In genomic region chr15:67085818-67086649, GRCh38 we compare ENCODE assay signal across 2 cellular contexts.
TF ChIP-seq lines count a peak whose summit lies in the region.

No MANE protein-coding gene starts in this region.

TF ChIP-seq in GM12891, 5 proteins besides CTCF, POLR2A, EP300 and RAD21 (continued from another document):
- peak; percentile 97 for TF ChIP-seq SPI1 (IDR thresholded peaks at IDR 0.05; ENCODE audit: low read depth, low read length)
- peak; percentile 88 for TF ChIP-seq POU2F2 (IDR thresholded peaks at IDR 0.05; ENCODE audit: low read depth, low read length)
- TF ChIP-seq POLR2AphosphoS5 (IDR thresholded peaks at IDR 0.05; ENCODE audit: low read depth, low read length): no peak; the same call in none of the 2 replicates
- TF ChIP-seq PAX5 (IDR thresholded peaks at IDR 0.05; ENCODE audit: insufficient read depth, low read length, severe bottlenecking): peak; percentile 84

TF ChIP-seq in GM12878, 131 proteins besides CTCF, POLR2A, EP300 and RAD21 (continues in another document):
- TF ChIP-seq RB1 (IDR thresholded peaks at IDR 0.05; ENCODE audit: borderline replicate concordance): no peak
- TF ChIP-seq TAF1 (IDR thresholded peaks at IDR 0.05; ENCODE audit: borderline replicate concordance, low read depth, low read length): peak; percentile 47; the same call in 1 of the 2 replicates
- TF ChIP-seq, protein P1, sequence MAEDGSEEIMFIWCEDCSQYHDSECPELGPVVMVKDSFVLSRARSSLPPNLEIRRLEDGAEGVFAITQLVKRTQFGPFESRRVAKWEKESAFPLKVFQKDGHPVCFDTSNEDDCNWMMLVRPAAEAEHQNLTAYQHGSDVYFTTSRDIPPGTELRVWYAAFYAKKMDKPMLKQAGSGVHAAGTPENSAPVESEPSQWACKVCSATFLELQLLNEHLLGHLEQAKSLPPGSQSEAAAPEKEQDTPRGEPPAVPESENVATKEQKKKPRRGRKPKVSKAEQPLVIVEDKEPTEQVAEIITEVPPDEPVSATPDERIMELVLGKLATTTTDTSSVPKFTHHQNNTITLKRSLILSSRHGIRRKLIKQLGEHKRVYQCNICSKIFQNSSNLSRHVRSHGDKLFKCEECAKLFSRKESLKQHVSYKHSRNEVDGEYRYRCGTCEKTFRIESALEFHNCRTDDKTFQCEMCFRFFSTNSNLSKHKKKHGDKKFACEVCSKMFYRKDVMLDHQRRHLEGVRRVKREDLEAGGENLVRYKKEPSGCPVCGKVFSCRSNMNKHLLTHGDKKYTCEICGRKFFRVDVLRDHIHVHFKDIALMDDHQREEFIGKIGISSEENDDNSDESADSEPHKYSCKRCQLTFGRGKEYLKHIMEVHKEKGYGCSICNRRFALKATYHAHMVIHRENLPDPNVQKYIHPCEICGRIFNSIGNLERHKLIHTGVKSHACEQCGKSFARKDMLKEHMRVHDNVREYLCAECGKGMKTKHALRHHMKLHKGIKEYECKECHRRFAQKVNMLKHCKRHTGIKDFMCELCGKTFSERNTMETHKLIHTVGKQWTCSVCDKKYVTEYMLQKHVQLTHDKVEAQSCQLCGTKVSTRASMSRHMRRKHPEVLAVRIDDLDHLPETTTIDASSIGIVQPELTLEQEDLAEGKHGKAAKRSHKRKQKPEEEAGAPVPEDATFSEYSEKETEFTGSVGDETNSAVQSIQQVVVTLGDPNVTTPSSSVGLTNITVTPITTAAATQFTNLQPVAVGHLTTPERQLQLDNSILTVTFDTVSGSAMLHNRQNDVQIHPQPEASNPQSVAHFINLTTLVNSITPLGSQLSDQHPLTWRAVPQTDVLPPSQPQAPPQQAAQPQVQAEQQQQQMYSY (CRISPR knock-in tag; IDR thresholded peaks at IDR 0.05): no peak
- peak; percentile 95 for TF ChIP-seq TCF3 (IDR thresholded peaks at IDR 0.05; ENCODE audit: borderline replicate concordance, insufficient read depth, low read depth, low read length)
- TF ChIP-seq MYB (IDR thresholded peaks at IDR 0.05; ENCODE audit: borderline replicate concordance, low read depth, low read length): peak; percentile 81
- peak; percentile 59; the same call in 1 of the 2 replicates for TF ChIP-seq TARDBP (IDR thresholded peaks at IDR 0.05; ENCODE audit: borderline replicate concordance)
- TF ChIP-seq, protein P2, sequence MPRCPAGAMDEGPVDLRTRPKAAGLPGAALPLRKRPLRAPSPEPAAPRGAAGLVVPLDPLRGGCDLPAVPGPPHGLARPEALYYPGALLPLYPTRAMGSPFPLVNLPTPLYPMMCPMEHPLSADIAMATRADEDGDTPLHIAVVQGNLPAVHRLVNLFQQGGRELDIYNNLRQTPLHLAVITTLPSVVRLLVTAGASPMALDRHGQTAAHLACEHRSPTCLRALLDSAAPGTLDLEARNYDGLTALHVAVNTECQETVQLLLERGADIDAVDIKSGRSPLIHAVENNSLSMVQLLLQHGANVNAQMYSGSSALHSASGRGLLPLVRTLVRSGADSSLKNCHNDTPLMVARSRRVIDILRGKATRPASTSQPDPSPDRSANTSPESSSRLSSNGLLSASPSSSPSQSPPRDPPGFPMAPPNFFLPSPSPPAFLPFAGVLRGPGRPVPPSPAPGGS (IDR thresholded peaks at IDR 0.05; ENCODE audit: borderline replicate concordance, insufficient read depth, low read depth, low read length, poor library complexity, severe bottlenecking): peak; percentile 99
- TF ChIP-seq NFXL1 (IDR thresholded peaks at IDR 0.05; ENCODE audit: borderline replicate concordance): no peak
- TF ChIP-seq GABPA (IDR thresholded peaks at IDR 0.05; ENCODE audit: low read depth): no peak
- peak; percentile 99 for TF ChIP-seq BCL11A (IDR thresholded peaks at IDR 0.05; ENCODE audit: low read depth, low read length)
- peak; percentile 29; the same call in 1 of the 2 replicates for TF ChIP-seq POLR2AphosphoS5 (IDR thresholded peaks at IDR 0.05; ENCODE audit: low read length)
- TF ChIP-seq CREM (IDR thresholded peaks at IDR 0.05; ENCODE audit: low read depth): peak; percentile 96
- TF ChIP-seq ZNF384 (IDR thresholded peaks at IDR 0.05; ENCODE audit: borderline replicate concordance, low read depth, low read length): peak; percentile 90
- peak in 1 of 2 experiments; percentile 63; a peak in 1 of 4 replicates for TF ChIP-seq SRF (IDR thresholded peaks at IDR 0.05; ENCODE audit: low read depth in 2 of 2, low read length in 2 of 2)
- TF ChIP-seq WRNIP1 (IDR thresholded peaks at IDR 0.05; ENCODE audit: borderline replicate concordance, low read depth, low read length): 0 out of 2 replicates have a peak, but pooled peaks have one; percentile 76
- TF ChIP-seq MXI1 (IDR thresholded peaks at IDR 0.05; ENCODE audit: low read depth, low read length): no peak
- TF ChIP-seq SP1 (IDR thresholded peaks at IDR 0.05; ENCODE audit: low read depth, low read length): peak; percentile 92
- no peak; the same call in 1 of the 2 replicates for TF ChIP-seq SMC3 (IDR thresholded peaks at IDR 0.05; ENCODE audit: borderline replicate concordance, low read length)
- TF ChIP-seq SMAD1 (IDR thresholded peaks at IDR 0.05; ENCODE audit: low read depth, partially characterized antibody): peak; percentile 75
- TF ChIP-seq ATF2 (IDR thresholded peaks at IDR 0.05; ENCODE audit: low read length): no peak
- peak; percentile 81 for TF ChIP-seq MEF2B (IDR thresholded peaks at IDR 0.05; ENCODE audit: partially characterized antibody, poor library complexity, severe bottlenecking)
- TF ChIP-seq EGR1 (IDR thresholded peaks at IDR 0.05; ENCODE audit: borderline replicate concordance in 1 of 2, low read depth in 2 of 2, low read length in 2 of 2): peak in 1 of 2 experiments; percentile 66; a peak in 2 of 3 replicates
- peak; percentile 40 for TF ChIP-seq RELA (IDR thresholded peaks at IDR 0.05; ENCODE audit: borderline replicate concordance, partially characterized antibody)
- TF ChIP-seq, protein P3, sequence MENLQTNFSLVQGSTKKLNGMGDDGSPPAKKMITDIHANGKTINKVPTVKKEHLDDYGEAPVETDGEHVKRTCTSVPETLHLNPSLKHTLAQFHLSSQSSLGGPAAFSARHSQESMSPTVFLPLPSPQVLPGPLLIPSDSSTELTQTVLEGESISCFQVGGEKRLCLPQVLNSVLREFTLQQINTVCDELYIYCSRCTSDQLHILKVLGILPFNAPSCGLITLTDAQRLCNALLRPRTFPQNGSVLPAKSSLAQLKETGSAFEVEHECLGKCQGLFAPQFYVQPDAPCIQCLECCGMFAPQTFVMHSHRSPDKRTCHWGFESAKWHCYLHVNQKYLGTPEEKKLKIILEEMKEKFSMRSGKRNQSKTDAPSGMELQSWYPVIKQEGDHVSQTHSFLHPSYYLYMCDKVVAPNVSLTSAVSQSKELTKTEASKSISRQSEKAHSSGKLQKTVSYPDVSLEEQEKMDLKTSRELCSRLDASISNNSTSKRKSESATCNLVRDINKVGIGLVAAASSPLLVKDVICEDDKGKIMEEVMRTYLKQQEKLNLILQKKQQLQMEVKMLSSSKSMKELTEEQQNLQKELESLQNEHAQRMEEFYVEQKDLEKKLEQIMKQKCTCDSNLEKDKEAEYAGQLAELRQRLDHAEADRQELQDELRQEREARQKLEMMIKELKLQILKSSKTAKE (IDR thresholded peaks at IDR 0.05; ENCODE audit: low read depth, poor library complexity, severe bottlenecking): peak; percentile 78
- peak; percentile 95 for TF ChIP-seq POU2F2 (IDR thresholded peaks at IDR 0.05; ENCODE audit: borderline replicate concordance, low read depth, low read length)
- TF ChIP-seq TCF12 (IDR thresholded peaks at IDR 0.05; ENCODE audit: low read depth, low read length): peak; percentile 94
- TF ChIP-seq PAX5 (IDR thresholded peaks at IDR 0.05; ENCODE audit: borderline replicate concordance, low read depth, low read length): peak; percentile 99
- TF ChIP-seq IKZF1 (conservative IDR thresholded peaks at IDR 0.05): peak; percentile 98
- TF ChIP-seq HCFC1 (IDR thresholded peaks at IDR 0.05; ENCODE audit: low read length): 0 out of 2 replicates have a peak, but pooled peaks have one; percentile 30
- TF ChIP-seq ATF3 (IDR thresholded peaks at IDR 0.05; ENCODE audit: borderline replicate concordance, extremely low read depth, low read depth, low read length): no peak
- peak; percentile 86 for TF ChIP-seq ZNF24 (IDR thresholded peaks at IDR 0.05)
- TF ChIP-seq NR2F1 (conservative IDR thresholded peaks at IDR 0.05): peak; percentile 92
- TF ChIP-seq IKZF2 (IDR thresholded peaks at IDR 0.05): peak; percentile 99
- peak; percentile 97 for TF ChIP-seq RCOR1 (conservative IDR thresholded peaks at IDR 0.05; ENCODE audit: low read depth, low read length)
- peak; percentile 97 for TF ChIP-seq MEF2A (IDR thresholded peaks at IDR 0.05; ENCODE audit: insufficient read depth, low read depth, low read length)
- peak; percentile 98 for TF ChIP-seq CBFB (IDR thresholded peaks at IDR 0.05; ENCODE audit: low read depth)
- peak; percentile 100 for TF ChIP-seq TBL1XR1 (IDR thresholded peaks at IDR 0.05; ENCODE audit: low read depth, low read length)
- peak; percentile 50 for TF ChIP-seq KLF5 (IDR thresholded peaks at IDR 0.05; ENCODE audit: partially characterized antibody)
- TF ChIP-seq JUNB (IDR thresholded peaks at IDR 0.05): peak; percentile 3; the same call in 1 of the 2 replicates
- TF ChIP-seq POLR2AphosphoS2 (IDR thresholded peaks at IDR 0.05; ENCODE audit: low read depth, low read length): no peak
- peak; percentile 94 to 97 for TF ChIP-seq BHLHE40 (IDR thresholded peaks at IDR 0.05; ENCODE audit: borderline replicate concordance in 1 of 2, low read depth in 2 of 2, low read length in 1 of 2)
- TF ChIP-seq SMAD5 (IDR thresholded peaks at IDR 0.05; ENCODE audit: low read depth): 0 out of 2 replicates have a peak, but pooled peaks have one; percentile 28
- peak; percentile 96 for TF ChIP-seq NBN (IDR thresholded peaks at IDR 0.05)
- TF ChIP-seq ZNF687 (IDR thresholded peaks at IDR 0.05): peak; percentile 50; the same call in 1 of the 2 replicates
- TF ChIP-seq EZH2 (IDR thresholded peaks at IDR 0.05; ENCODE audit: borderline replicate concordance, control insufficient read depth, low read depth, low read length): peak; percentile 98; the same call in 1 of the 2 replicates
- no peak for TF ChIP-seq HDAC6 (IDR thresholded peaks at IDR 0.05; ENCODE audit: unreplicated experiment)
- TF ChIP-seq DPF2 (IDR thresholded peaks at IDR 0.05): peak; percentile 46; the same call in 1 of the 2 replicates
- TF ChIP-seq BMI1 (IDR thresholded peaks at IDR 0.05; ENCODE audit: borderline replicate concordance): peak; percentile 55; the same call in 1 of the 2 replicates
- no peak; the same call in none of the 2 replicates for TF ChIP-seq ESRRA (IDR thresholded peaks at IDR 0.05; ENCODE audit: low read length)
- TF ChIP-seq MTA2 (IDR thresholded peaks at IDR 0.05; ENCODE audit: low read depth): peak; percentile 90
- TF ChIP-seq ZNF274 (IDR thresholded peaks at IDR 0.05; ENCODE audit: insufficient read depth, insufficient read length): no peak
- no peak for TF ChIP-seq ASH2L (IDR thresholded peaks at IDR 0.05; ENCODE audit: borderline replicate concordance, low read depth)
- TF ChIP-seq BACH1 (IDR thresholded peaks at IDR 0.05; ENCODE audit: borderline replicate concordance): peak; percentile 82; the same call in 1 of the 2 replicates
- peak; percentile 97 for TF ChIP-seq RELB (IDR thresholded peaks at IDR 0.05; ENCODE audit: low read depth)
- peak; percentile 93; the same call in 1 of the 2 replicates for TF ChIP-seq STAT3 (IDR thresholded peaks at IDR 0.05; ENCODE audit: low read depth, low read length)
